Comparison of ENCODE assay signal across 21 cellular contexts in genomic region chr14:91088585-91088984, GRCh38.
"Had no signal": no experiment of that assay in that cellular context is flagged by ENCODE, and none has a peak within 500 bp of the region (broad histone marks: within the 10 kb centered on the region; RNA-seq: fewer than 3 reads in every experiment).

No MANE protein-coding gene starts in this region.

- H3K36me3 Mint-ChIP-seq: naive thymus-derived CD8-positive, alpha-beta T cell had no signal

- H3K9me3 Mint-ChIP-seq: naive thymus-derived CD8-positive, alpha-beta T cell had no signal

- H3K9me3 ChIP-seq: gastrocnemius medialis, heart right ventricle, right atrium auricular region, sigmoid colon, suprapubic skin, thyroid gland, upper lobe of right lung, vagina had no signal

- H3K36me3 ChIP-seq: gastrocnemius medialis, heart right ventricle, right atrium auricular region, sigmoid colon, suprapubic skin, thyroid gland, upper lobe of right lung, vagina had no signal

- H3K27ac ChIP-seq: dorsolateral prefrontal cortex, gastrocnemius medialis, heart right ventricle, right atrium auricular region, suprapubic skin, thyroid gland, upper lobe of right lung, vagina had no signal

- H3K27me3 ChIP-seq: dorsolateral prefrontal cortex, gastrocnemius medialis, heart right ventricle, right atrium auricular region, sigmoid colon, suprapubic skin, thyroid gland, upper lobe of right lung, vagina had no signal

- DNase-seq: cortex of kidney; dorsolateral prefrontal cortex; effector memory CD4-positive, alpha-beta T cell; gastrocnemius medialis; heart right ventricle; hypothalamus; kidney glomerular epithelial cell; mammary epithelial cell; naive thymus-derived CD8-positive, alpha-beta T cell; sigmoid colon; stimulated activated CD4-positive, alpha-beta T cell treated with anti-CD3 and anti-CD28 coated beads, Interleukin-2, amount 100 ng/mL, for 24 hours; stimulated activated CD4-positive, alpha-beta T cell treated with anti-CD3 and anti-CD28 coated beads, Interleukin-4, amount 100 ng/mL, for 4 hours; stimulated activated naive CD4-positive, alpha-beta T cell treated with Interleukin-2 at 50 U/mL for 16 hours; thyroid gland; upper lobe of right lung had no signal

- ATAC-seq: esophagus mucosa; gastrocnemius medialis; heart right ventricle; left lobe of liver; naive thymus-derived CD8-positive, alpha-beta T cell had no signal

- H3K4me1 ChIP-seq: heart right ventricle, right atrium auricular region, thyroid gland, upper lobe of right lung had no signal

- H3K4me3 ChIP-seq: dorsolateral prefrontal cortex, gastrocnemius medialis, heart right ventricle, right atrium auricular region, sigmoid colon, skin epidermis, suprapubic skin, thyroid gland, upper lobe of right lung, vagina had no signal
